In the genomic region with DNA sequence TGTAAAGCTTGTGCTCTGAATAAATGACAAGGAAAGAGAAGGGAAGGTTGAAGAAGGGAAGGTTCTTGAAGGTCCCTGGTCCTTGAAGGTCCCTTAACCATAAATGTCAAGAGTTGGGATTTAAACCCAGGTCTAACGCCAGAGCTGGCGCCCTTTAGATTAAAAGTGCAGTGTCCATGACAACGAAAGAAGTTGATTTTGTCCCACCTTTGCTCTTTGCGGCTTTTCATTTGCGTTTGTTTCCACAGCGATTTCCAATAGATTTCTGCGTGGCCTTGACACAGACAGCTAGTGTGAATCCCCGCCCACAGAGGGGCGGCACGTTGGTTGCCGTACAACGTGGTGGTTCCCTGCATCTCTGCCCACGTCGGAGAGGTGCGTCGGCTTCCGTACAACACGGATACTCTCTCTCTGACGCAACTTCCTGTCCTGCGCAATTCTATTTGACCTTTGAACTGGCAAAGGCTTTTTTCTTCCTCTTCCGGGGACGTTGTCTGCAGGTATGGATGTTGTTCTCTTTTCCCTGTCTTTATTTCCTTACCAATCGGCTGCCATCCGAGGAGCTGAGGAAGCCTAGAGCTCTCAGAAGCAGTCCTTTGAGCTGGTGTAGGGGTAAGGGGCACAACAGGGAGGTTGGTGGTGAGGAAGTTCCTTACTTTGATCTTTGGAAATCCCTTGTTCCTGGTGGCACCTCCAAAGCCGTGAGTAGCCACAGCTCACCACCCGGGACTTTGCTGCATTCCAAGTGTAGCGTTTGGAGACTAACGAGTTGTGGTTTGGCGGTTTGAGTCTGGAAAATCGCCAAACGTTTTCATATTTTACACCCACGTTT, we compare ENCODE assay signal across 8 cellular contexts. TPM values are rescaled to one million over a fixed set of nuclear protein-coding genes. Genes with fewer than 3 reads are reported as not detected.
DNase-seq lines count a peak whose midpoint lies in the region; ATAC-seq, FAIRE-seq and TF ChIP-seq lines count a peak whose summit lies in the region.

A gene (plus strand): TSS at position 476 of the 832 bp plus-strand sequence. CDS start 1,384 bp downstream, outside the sequence.

- 0% methylated on average over 27 to 32 of the region's 32 CpGs for WGBS in body of pancreas, 2 donors

- H3K27ac ChIP-seq in 22Rv1: peak within 1 kb of the TSS; percentile 81
- peak within 1 kb of the TSS; percentile 53 to 88 (median 86) for H3K27ac ChIP-seq in body of pancreas

- H3K9me3 ChIP-seq in body of pancreas: no peaks in the 10 kb centered on the region

- intact Hi-C loops in body of pancreas (cut with DNase I): no loop called here
- intact Hi-C loops in sciatic nerve (cut with DNase I): loop anchor here (5.0 kb wide), 1 partner anchor 1172 kb away; no protein-coding TSS in a partner anchor

- DNase-seq in NCI-H2107 treated with DMSO at 0.1 percent for 48 hours (lab: John Stamatoyannopoulos, UW; ENCODE audit: unreplicated experiment): peak; percentile 92
- peak; percentile 96 to 99 (median 96) for DNase-seq in body of pancreas
- DNase-seq in iPS DF 19.7 (ENCODE audit: low read depth, low spot score): peak; percentile 96
- peak; percentile 98 for DNase-seq in sciatic nerve (ENCODE audit: low spot score)

- peak; percentile 74 to 98 (median 98) for TF ChIP-seq POLR2A in body of pancreas (IDR thresholded peaks at IDR 0.05)

- FAIRE-seq in TTC549 (lab: Jason Lieb, UNC): peak; percentile 94

- H3K4me3 ChIP-seq in body of pancreas: peak within 1 kb of the TSS; percentile 56 to 82

- H3K4me1 ChIP-seq in body of pancreas: peaks cover 32% of the 10 kb centered on the region

- ATAC-seq in GM18520 (IDR thresholded peaks at IDR 0.05; ENCODE audit: unreplicated experiment) (peak; percentile 99), HG03064 (IDR thresholded peaks at IDR 0.05; ENCODE audit: low read depth, unreplicated experiment) (peak; percentile 100), body of pancreas (peak; percentile 99), sciatic nerve (peak; percentile 100)

- H3K36me3 ChIP-seq in body of pancreas (replicated peaks in 1 of 2; ENCODE audit: insufficient read depth in 1 of 2, low read depth in 2 of 2): peaks cover 7 to 12% of the 10 kb centered on the region in 2 donors

- no peaks in the 10 kb centered on the region for H3K27me3 ChIP-seq in body of pancreas

- no peak for TF ChIP-seq CTCF in 22Rv1 (IDR thresholded peaks at IDR 0.05)
- TF ChIP-seq CTCF in body of pancreas (IDR thresholded peaks at IDR 0.05): no peak

RNA-seq across cellular contexts. Expression of the gene that starts here (rescaled TPM):
- total RNA-seq in body of pancreas (1,000 to 10,000 TPM in 1 of 2 donors, 100 to 1,000 TPM in 1; 804 to 1,203 TPM), sciatic nerve (980 TPM)

Comparison
In these comparisons a context has a peak if more than half of its experiments do, and no peak if none do; other contexts are left out.
1. Peak in every context shown above with its lines: DNase-seq, ATAC-seq, H3K4me3 ChIP-seq and H3K27ac ChIP-seq.